29 cellular contexts compared by ENCODE assay signal in genomic region chr4:4680758-4681157, GRCh38.
"Had no signal": no experiment of that assay in that cellular context is flagged by ENCODE, and none has a peak within 500 bp of the region (broad histone marks: within the 10 kb centered on the region; RNA-seq: fewer than 3 reads in every experiment).

No MANE protein-coding gene starts in this region.

- ATAC-seq: natural killer cell; psoas muscle; right cardiac atrium; stimulated activated memory B cell treated with anti-CD40 and anti-IgM and Interleukin-4, amounts not matched to agents 10 μg/mL and 1 μg/mL and 100 μg/mL, for 72 hours; stimulated activated naive CD8-positive, alpha-beta T cell treated with anti-CD3 and anti-CD28 coated beads, Interleukin-15, amount 100 ng/mL, for 72 hours; stimulated activated naive CD8-positive, alpha-beta T cell treated with anti-CD3 and anti-CD28 coated beads, Interleukin-15, Interleukin-2, amounts not matched to agents 100 U/mL and 50 U/mL, for 24 hours; upper lobe of right lung had no signal

- H3K9me3 Mint-ChIP-seq: natural killer cell; nephron; neural progenitor cell; stimulated activated memory B cell treated with anti-CD40 and anti-IgM and Interleukin-4, amounts not matched to agents 10 μg/mL and 1 μg/mL and 100 μg/mL, for 72 hours; stimulated activated naive CD8-positive, alpha-beta T cell treated with anti-CD3 and anti-CD28 coated beads, Interleukin-15, amount 100 ng/mL, for 72 hours; type B pancreatic cell had no signal

- H3K4me2 ChIP-seq: neural progenitor cell had no signal

- H3K4me3 Mint-ChIP-seq: natural killer cell; nephron; neural progenitor cell; stimulated activated memory B cell treated with anti-CD40 and anti-IgM and Interleukin-4, amounts not matched to agents 10 μg/mL and 1 μg/mL and 100 μg/mL, for 72 hours; stimulated activated naive CD8-positive, alpha-beta T cell treated with anti-CD3 and anti-CD28 coated beads, Interleukin-15, amount 100 ng/mL, for 72 hours; type B pancreatic cell had no signal

- H3K9ac ChIP-seq: neural progenitor cell, parathyroid adenoma had no signal

- H3K27ac ChIP-seq: neural progenitor cell, ovary, parathyroid adenoma, psoas muscle, sigmoid colon, suprapubic skin, testis, tibial artery, transverse colon, upper lobe of right lung, uterus had no signal

- H3K79me2 ChIP-seq: parathyroid adenoma had no signal

- H3K27me3 Mint-ChIP-seq: stimulated activated memory B cell treated with anti-CD40 and anti-IgM and Interleukin-4, amounts not matched to agents 10 μg/mL and 1 μg/mL and 100 μg/mL, for 72 hours; stimulated activated naive CD8-positive, alpha-beta T cell treated with anti-CD3 and anti-CD28 coated beads, Interleukin-15, amount 100 ng/mL, for 72 hours had no signal

- H2AFZ ChIP-seq: neural progenitor cell, parathyroid adenoma had no signal

- H3K9me3 ChIP-seq: ovary, psoas muscle, right lobe of liver, sigmoid colon, suprapubic skin, testis, tibial artery, transverse colon, upper lobe of right lung, uterus had no signal

- H3K4me1 ChIP-seq: parathyroid adenoma, psoas muscle, sigmoid colon, suprapubic skin, testis, transverse colon, upper lobe of right lung, uterus had no signal

- H3K4me1 Mint-ChIP-seq: natural killer cell; stimulated activated memory B cell treated with anti-CD40 and anti-IgM and Interleukin-4, amounts not matched to agents 10 μg/mL and 1 μg/mL and 100 μg/mL, for 72 hours; stimulated activated naive CD8-positive, alpha-beta T cell treated with anti-CD3 and anti-CD28 coated beads, Interleukin-15, amount 100 ng/mL, for 72 hours had no signal

- DNase-seq: natural killer cell; occipital lobe; ovary; posterior cingulate gyrus; psoas muscle; right cardiac atrium; right lobe of liver; sigmoid colon; small intestine; stimulated activated CD4-positive, alpha-beta T cell treated with anti-CD3 and anti-CD28 coated beads, Interleukin-15, amount 100 ng/mL, for 24 hours; stimulated activated CD4-positive, alpha-beta T cell treated with anti-CD3 and anti-CD28 coated beads, Interleukin-2, amount 100 ng/mL, for 24 hours; stimulated activated CD4-positive, alpha-beta T cell treated with anti-CD3 and anti-CD28 coated beads, Interleukin-2, amount 100 ng/mL, for 48 hours; stimulated activated CD4-positive, alpha-beta T cell treated with anti-CD3 and anti-CD28 coated beads, Interleukin-4, amount 100 ng/mL, for 24 hours; stimulated activated naive CD4-positive, alpha-beta T cell; stimulated activated naive CD8-positive, alpha-beta T cell treated with anti-CD3 and anti-CD28 coated beads, Interleukin-15, amount 100 ng/mL, for 72 hours; stimulated activated naive CD8-positive, alpha-beta T cell treated with anti-CD3 and anti-CD28 coated beads, Interleukin-15, Interleukin-2, amounts not matched to agents 100 U/mL and 50 U/mL, for 24 hours; substantia nigra; testis; tibial artery; transverse colon; upper lobe of right lung; uterus had no signal

- H3K27ac Mint-ChIP-seq: natural killer cell; neural progenitor cell; progenitor cell of endocrine pancreas; stimulated activated memory B cell treated with anti-CD40 and anti-IgM and Interleukin-4, amounts not matched to agents 10 μg/mL and 1 μg/mL and 100 μg/mL, for 72 hours; stimulated activated naive CD8-positive, alpha-beta T cell treated with anti-CD3 and anti-CD28 coated beads, Interleukin-15, amount 100 ng/mL, for 72 hours; type B pancreatic cell had no signal

- H3K4me3 ChIP-seq: neural progenitor cell, ovary, psoas muscle, right lobe of liver, sigmoid colon, suprapubic skin, testis, tibial artery, transverse colon, upper lobe of right lung, uterus had no signal

- FAIRE-seq: small intestine had no signal

- H3K27me3 ChIP-seq: ovary, right lobe of liver, sigmoid colon, suprapubic skin, testis, tibial artery, transverse colon, upper lobe of right lung, uterus had no signal

- H3K36me3 Mint-ChIP-seq: natural killer cell, neural progenitor cell, type B pancreatic cell had no signal

- H3K36me3 ChIP-seq: neural progenitor cell, ovary, right lobe of liver, sigmoid colon, suprapubic skin, tibial artery, transverse colon, upper lobe of right lung, uterus had no signal
